11 cellular contexts compared by ENCODE assay signal in the genomic region with DNA sequence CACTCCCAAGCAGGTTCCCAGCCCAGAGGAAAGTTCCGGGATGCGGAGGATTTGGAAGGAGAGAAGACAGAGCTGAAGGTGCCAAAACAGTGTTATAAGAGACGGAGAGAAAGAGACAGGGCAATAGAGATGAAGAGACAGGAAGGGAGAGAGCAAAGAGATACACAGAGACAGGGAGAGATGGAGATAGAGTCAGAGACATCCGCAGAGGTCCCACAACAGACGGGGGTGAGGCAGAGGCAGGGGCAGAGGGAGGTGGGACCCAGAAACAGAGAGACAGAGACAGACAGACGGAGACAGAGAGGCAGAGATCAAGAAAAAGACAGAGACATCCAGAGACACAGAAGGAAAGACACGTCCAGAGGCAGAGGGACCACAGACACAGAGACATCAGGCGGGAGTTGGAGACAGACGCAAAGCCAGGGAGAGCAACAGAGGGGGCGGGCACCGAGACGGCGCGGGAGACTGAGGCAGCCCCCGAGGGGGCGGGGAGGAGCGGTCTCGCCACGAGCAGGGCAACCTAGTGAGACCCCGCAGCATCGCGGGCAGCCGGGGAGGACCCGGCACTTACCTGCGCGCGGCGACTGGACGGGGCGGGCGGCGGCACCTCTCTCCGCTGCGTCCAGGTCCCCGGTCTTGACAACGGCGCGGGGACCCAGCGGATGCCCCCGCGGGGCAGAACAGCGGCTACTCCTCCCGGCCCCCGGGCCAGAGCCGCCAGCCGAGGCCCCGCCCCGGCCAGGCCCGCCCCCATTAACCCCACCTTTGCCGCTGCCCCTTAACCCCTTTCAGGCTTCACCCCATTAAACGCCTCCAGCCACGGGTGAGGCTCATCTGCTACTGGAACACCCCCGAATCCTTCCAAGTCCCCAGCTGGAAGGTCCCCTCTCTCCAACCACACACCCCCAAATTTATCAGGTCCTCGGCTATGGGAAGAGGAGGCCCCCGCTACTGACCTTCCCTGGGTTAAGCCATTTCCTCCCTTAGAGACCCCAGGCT. TPM values are rescaled to one million over a fixed set of nuclear protein-coding genes. Genes with fewer than 3 reads are reported as not detected.
DNase-seq lines count a peak whose midpoint lies in the region; ATAC-seq, FAIRE-seq and TF ChIP-seq lines count a peak whose summit lies in the region.
"Had no signal": no experiment of that assay in that cellular context is flagged by ENCODE, and none has a peak within 500 bp of the region (broad histone marks: within the 10 kb centered on the region; RNA-seq: fewer than 3 reads in every experiment).

GPR4 (minus strand) TSS at position 689 of the 999 bp plus-strand sequence. CDS start 10,346 bp downstream, outside the sequence.

- H3K9me3 ChIP-seq in vagina = no peaks in the 10 kb centered on the region

- intact Hi-C loops in vagina (cut with DNase I) = no loop called here

- H3K36me3 ChIP-seq in vagina = no peaks in the 10 kb centered on the region

- no peak within 1 kb of the TSS for H3K27ac Mint-ChIP-seq in activated naive CD8-positive, alpha-beta T cell
- no peak within 1 kb of the TSS for H3K27ac Mint-ChIP-seq in activated naive CD8-positive, alpha-beta T cell treated with anti-CD3 and anti-CD28 coated beads, Interleukin-2, amount 50 U/mL, for 24 hours

- H3K4me3 Mint-ChIP-seq in activated naive CD8-positive, alpha-beta T cell = peak within 1 kb of the TSS; percentile 21
- no peak within 1 kb of the TSS for H3K4me3 Mint-ChIP-seq in activated naive CD8-positive, alpha-beta T cell treated with anti-CD3 and anti-CD28 coated beads, Interleukin-2, amount 50 U/mL, for 24 hours

- TF ChIP-seq CTCF in vagina (IDR thresholded peaks at IDR 0.05) = no peak
- no peak for TF ChIP-seq CTCF in D721Med (IDR thresholded peaks at IDR 0.05; ENCODE audit: insufficient read depth, missing control alignments)

- ATAC-seq in activated naive CD8-positive, alpha-beta T cell treated with anti-CD3 and anti-CD28 coated beads, Interleukin-2, amount 50 U/mL, for 24 hours = no peak

- peaks cover 35% of the 10 kb centered on the region for H3K27me3 Mint-ChIP-seq in activated naive CD8-positive, alpha-beta T cell
- peaks cover 61% of the 10 kb centered on the region for H3K27me3 Mint-ChIP-seq in activated naive CD8-positive, alpha-beta T cell treated with anti-CD3 and anti-CD28 coated beads, Interleukin-2, amount 50 U/mL, for 24 hours

- FAIRE-seq in D721Med (lab: Jason Lieb, UNC) = no peak

- peaks cover 34% of the 10 kb centered on the region for H3K4me1 Mint-ChIP-seq in activated naive CD8-positive, alpha-beta T cell (ENCODE audit: low read depth)
- peaks cover 33% of the 10 kb centered on the region for H3K4me1 Mint-ChIP-seq in activated naive CD8-positive, alpha-beta T cell treated with anti-CD3 and anti-CD28 coated beads, Interleukin-2, amount 50 U/mL, for 24 hours

- H3K4me1 ChIP-seq in vagina = peaks cover 10% of the 10 kb centered on the region

- H3K9me3 Mint-ChIP-seq in activated naive CD8-positive, alpha-beta T cell (ENCODE audit: low read depth) = no peaks in the 10 kb centered on the region
- H3K9me3 Mint-ChIP-seq in activated naive CD8-positive, alpha-beta T cell treated with anti-CD3 and anti-CD28 coated beads, Interleukin-2, amount 50 U/mL, for 24 hours = no peaks in the 10 kb centered on the region

- in situ Hi-C loops in endometrial microvascular endothelial cells (cut with HindIII; ENCODE audit: inconsistent ontology term, low pct_unique_long_range_greater_than_20kb, low sequenced_read_pairs) = no loop called here

- peak within 1 kb of the TSS; percentile 32 to 36 for H3K4me3 ChIP-seq in vagina

- no peak for DNase-seq in activated naive CD8-positive, alpha-beta T cell treated with anti-CD3 and anti-CD28 coated beads, Interleukin-2, amount 50 U/mL, for 24 hours
- no peak for DNase-seq in mesenteric fat pad (ENCODE audit: low spot score)
- no peak for DNase-seq in vagina (ENCODE audit: extremely low spot score in 2 of 2)
- DNase-seq in D721Med (ENCODE audit: insufficient read length, low spot score) = no peak
- DNase-seq in retina = no peak
- no peak for DNase-seq in GM19238 (ENCODE audit: insufficient read length, low spot score)
- DNase-seq: NCI-H510A treated with DMSO at 0.1 percent for 48 hours; stimulated activated naive CD4-positive, alpha-beta T cell had no signal

- H3K36me3 Mint-ChIP-seq in activated naive CD8-positive, alpha-beta T cell = no peaks in the 10 kb centered on the region
- H3K36me3 Mint-ChIP-seq in activated naive CD8-positive, alpha-beta T cell treated with anti-CD3 and anti-CD28 coated beads, Interleukin-2, amount 50 U/mL, for 24 hours (ENCODE audit: low read depth) = no peaks in the 10 kb centered on the region

- peaks cover 11% of the 10 kb centered on the region for H3K27me3 ChIP-seq in vagina

- no peak within 1 kb of the TSS for H3K27ac ChIP-seq in vagina

- TF ChIP-seq POLR2A in vagina (IDR thresholded peaks at IDR 0.05) = no peak

RNA-seq across cellular contexts. Expression of gene GPR4, which starts in this region (rescaled TPM):
- total RNA-seq in endometrial microvascular endothelial cells (ENCODE audit: inconsistent ontology term) (42.0 TPM), mesenteric fat pad (32.7 TPM), vagina (3.4 TPM)
- total RNA-seq: mononuclear cell had no signal
